3 cellular contexts compared by ENCODE assay signal in genomic region chr2:16753025-16753424, GRCh38.
DNase-seq lines count a peak whose midpoint lies in the region; ATAC-seq, FAIRE-seq and TF ChIP-seq lines count a peak whose summit lies in the region.
"Not testable (repeated sequence)": the region's sequence is repeated elsewhere in the genome, so short reads cannot be mapped to it uniquely, and the experiment has no call there.

No MANE protein-coding gene starts in this region.

- H3K27ac ChIP-seq in K562 (ENCODE audit: extremely low read depth, low read depth, low read length) = not testable (repeated sequence)

- H3K79me2 ChIP-seq in K562 (ENCODE audit: control insufficient read depth, insufficient read depth, low read length) = not testable (repeated sequence)

- BruUV-seq in K562 (replicated peaks; lab: Mats Ljungman, UMichigan) = not testable (repeated sequence)

- in situ Hi-C loops in K562 (cut with MboI) = loop anchor here (5.0 to 25.0 kb wide), 3 partner anchors 131 to 816 kb away; partner anchors contain the start of gene MYCN

- not testable (repeated sequence) for TF ChIP-seq EP300 in K562 (IDR thresholded peaks at IDR 0.05; ENCODE audit: low read length)

- H4K20me1 ChIP-seq in K562 (replicated peaks; ENCODE audit: control insufficient read depth, insufficient read depth, low read length) = not testable (repeated sequence)

- not testable (repeated sequence) for ATAC-seq in K562

- not testable (repeated sequence) for H3K4me2 ChIP-seq in K562 (ENCODE audit: insufficient read depth, low read length)

- FAIRE-seq in K562 (lab: Jason Lieb, UNC) = not testable (repeated sequence)

- intact Hi-C loops in K562 (cut with micrococcal nuclease) = loop anchor here (10.0 kb wide), 1 partner anchor 808 kb away; the partner anchor contains the start of gene MYCN

- H3K27me3 ChIP-seq in K562 (ENCODE audit: control insufficient read depth in 2 of 2, insufficient read depth in 2 of 2, low read length in 2 of 2) = not testable (repeated sequence)

- not testable (repeated sequence) for H3K9ac ChIP-seq in K562 (ENCODE audit: insufficient read depth in 1 of 2, low read depth in 2 of 2, low read length in 2 of 2)

- not testable (repeated sequence) for H3K9me3 ChIP-seq in K562 (replicated peaks; ENCODE audit: control insufficient read depth, insufficient read depth, low read depth, low read length)

- H3K36me3 ChIP-seq in K562 (ENCODE audit: control insufficient read depth, insufficient read depth, low read length) = not testable (repeated sequence)

- not testable (repeated sequence) for TF ChIP-seq RAD21 in K562 (CRISPR knock-in tag; conservative IDR thresholded peaks at IDR 0.05 in 1 of 2, IDR thresholded peaks at IDR 0.05 in 1 of 2)

- not testable (repeated sequence) for H2AFZ ChIP-seq in K562 (ENCODE audit: low read depth, low read length)

- CTCF ChIA-PET in K562 (lab: Yijun Ruan, JAX; ENCODE audit: low intra/inter-chr PET ratio) = interaction anchor here (5.2 kb wide), 1 partner anchor 139 kb away, joined by 65 read pairs; no protein-coding TSS in a partner anchor

- not testable (repeated sequence) for H3K9me1 ChIP-seq in K562 (ENCODE audit: control insufficient read depth, insufficient read depth, low read length)

- not testable (repeated sequence) for H3K4me3 ChIP-seq in K562

- DNase-seq in NCI-H146 (lab: John Stamatoyannopoulos, UW) (peak; percentile 71), NCI-H146 treated with DMSO at 0.1 percent for 48 hours (lab: John Stamatoyannopoulos, UW; ENCODE audit: unreplicated experiment) (peak; percentile 21)
- DNase-seq in K562 (ENCODE audit: extremely low read depth in 1 of 4, low spot score in 3 of 4) = not testable (repeated sequence)

- WGBS in K562 (ENCODE audit: insufficient coverage, low coverage, missing lambda C conversion rate) = 11% methylated on average over 1 of the region's 1 CpG

- POLR2A ChIA-PET in K562 (lab: Yijun Ruan, JAX) = not testable (repeated sequence)

- peaks cover 0 to 19% of the 10 kb centered on the region in 2 experiments; a peak in 3 of 5 replicates for H3K4me1 ChIP-seq in K562 (replicated peaks in 1 of 2; ENCODE audit: control insufficient read depth in 2 of 2, insufficient read depth in 2 of 2, low read length in 2 of 2)

- TF ChIP-seq POLR2A in K562 (conservative IDR thresholded peaks at IDR 0.05) = not testable (repeated sequence)

- TF ChIP-seq CTCF in K562 (IDR thresholded peaks at IDR 0.05 in 2 of 3, conservative IDR thresholded peaks at IDR 0.05 in 1 of 3; ENCODE audit: insufficient read depth in 2 of 3, low read depth in 1 of 3, low read length in 3 of 3) = not testable (repeated sequence)

TF ChIP-seq in K562, 482 proteins besides CTCF, POLR2A, EP300 and RAD21:
- 0 out of 2 replicates have a peak, but pooled peaks have one; percentile 9 for TF ChIP-seq TEAD4 (IDR thresholded peaks at IDR 0.05; ENCODE audit: low read length)
- not testable (repeated sequence) for TF ChIP-seq TEAD4 (CRISPR knock-in tag; IDR thresholded peaks at IDR 0.05; ENCODE audit: borderline replicate concordance)
- TF ChIP-seq CBFA2T2 (conservative IDR thresholded peaks at IDR 0.05) = peak; percentile 28; the same call in 1 of the 2 replicates
- TF ChIP-seq SPI1 (IDR thresholded peaks at IDR 0.05; ENCODE audit: borderline replicate concordance, low read depth, low read length) = 0 out of 2 replicates have a peak, but pooled peaks have one; percentile 25
- TF ChIP-seq CTBP1 (IDR thresholded peaks at IDR 0.05; ENCODE audit: borderline replicate concordance) = peak; percentile 72; the same call in 1 of the 2 replicates
- TF ChIP-seq CBFA2T3 (IDR thresholded peaks at IDR 0.05) = peak; percentile 58
- peak; percentile 46 for TF ChIP-seq TAL1 (IDR thresholded peaks at IDR 0.05)
- peak; percentile 36; the same call in 1 of the 2 replicates for TF ChIP-seq GATA2 (CRISPR knock-in tag; IDR thresholded peaks at IDR 0.05)
- TF ChIP-seq TCF3 (CRISPR knock-in tag; IDR thresholded peaks at IDR 0.05) = peak; percentile 79
- peak; percentile 59 for TF ChIP-seq MEIS2 (IDR thresholded peaks at IDR 0.05; ENCODE audit: partially characterized antibody)
- TF ChIP-seq RCOR1 (IDR thresholded peaks at IDR 0.05; ENCODE audit: borderline replicate concordance in 1 of 2, low read depth in 2 of 2, low read length in 2 of 2) = 0 out of 4 replicates have a peak, but pooled peaks of 1 of the 2 experiments have one; percentile 19
